Comparison of ENCODE assay signal across 10 cellular contexts in genomic region chr2:44616616-44617266, GRCh38.
DNase-seq lines count a peak whose midpoint lies in the region; ATAC-seq and TF ChIP-seq lines count a peak whose summit lies in the region.
"Had no signal": no experiment of that assay in that cellular context is flagged by ENCODE, and none has a peak within 500 bp of the region (broad histone marks: within the 10 kb centered on the region; RNA-seq: fewer than 3 reads in every experiment).

No MANE protein-coding gene starts in this region.

- peak; percentile 92 for ATAC-seq in DND-41 (ENCODE audit: insufficient read depth, low read depth)
- ATAC-seq in GM19023 (IDR thresholded peaks at IDR 0.05; ENCODE audit: unreplicated experiment), result peak; percentile 60
- ATAC-seq in HG03095 (IDR thresholded peaks at IDR 0.05; ENCODE audit: unreplicated experiment), result peak; percentile 79
- ATAC-seq in T-helper 17 cell, result peak; percentile 52

- no peak overlapping the region for H2AFZ ChIP-seq in DND-41 (ENCODE audit: low read depth, low read length)

- H3K79me2 ChIP-seq in DND-41 (ENCODE audit: insufficient read depth, low read length), result no peaks in the 10 kb centered on the region

- peak overlapping the region; percentile 45; the same call in 1 of the 2 replicates for H3K4me2 ChIP-seq in DND-41 (ENCODE audit: insufficient read depth, low read length)

- H3K27ac Mint-ChIP-seq in T-helper 17 cell (no peak overlapping the region), mesothelial cell of epicardium (no peak overlapping the region)
- H3K27ac Mint-ChIP-seq: dendritic cell treated with granulocyte-macrophage colony-stimulating factor and Interleukin-4, amounts not matched to agents 40 ng/mL and 50 ng/mL, for 4 days had no signal

- H3K9ac ChIP-seq in DND-41 (ENCODE audit: low read depth, low read length), result 0 out of 2 replicates have a peak overlapping the region, but pooled peaks have one; percentile 6

- peak overlapping the region; percentile 30; the same call in 1 of the 2 replicates for H3K27ac ChIP-seq in DND-41 (ENCODE audit: low read length)

- DNase-seq in DND-41, result no peak
- no peak for DNase-seq in T-helper 17 cell
- DNase-seq in kidney glomerular epithelial cell (lab: John Stamatoyannopoulos, UW), result no peak
- no peak for DNase-seq in mesothelial cell of epicardium (ENCODE audit: low spot score in 2 of 2, unreplicated experiment in 2 of 2)
- DNase-seq in NCI-H2227 (lab: John Stamatoyannopoulos, UW; ENCODE audit: unreplicated experiment), result no peak
- DNase-seq in NK-92 treated with Interleukin-12 subunit alpha and Interleukin-12 subunit beta, amount 100 ng/mL, for 24 hours (lab: John Stamatoyannopoulos, UW), result no peak
- DNase-seq: stimulated activated CD4-positive, alpha-beta T cell treated with anti-CD3 and anti-CD28 coated beads, Interleukin-4, amount 100 ng/mL, for 24 hours had no signal

- H3K9me3 ChIP-seq in DND-41 (ENCODE audit: insufficient read depth, low read length, severe bottlenecking), result peaks cover under 1% of the 10 kb centered on the region
- H3K9me3 ChIP-seq in T-helper 17 cell (ENCODE audit: control insufficient read depth, low read length, poor library complexity, severe bottlenecking), result no peaks in the 10 kb centered on the region

- H3K36me3 ChIP-seq in DND-41 (ENCODE audit: insufficient read depth, low read length), result no peaks in the 10 kb centered on the region

- no peaks in the 10 kb centered on the region for H3K27me3 Mint-ChIP-seq in T-helper 17 cell
- no peaks in the 10 kb centered on the region for H3K27me3 Mint-ChIP-seq in mesothelial cell of epicardium (ENCODE audit: low read depth)
- H3K27me3 Mint-ChIP-seq: dendritic cell treated with granulocyte-macrophage colony-stimulating factor and Interleukin-4, amounts not matched to agents 40 ng/mL and 50 ng/mL, for 4 days had no signal

- H3K36me3 Mint-ChIP-seq in T-helper 17 cell (ENCODE audit: low read depth) (no peaks in the 10 kb centered on the region), mesothelial cell of epicardium (no peaks in the 10 kb centered on the region)

- peaks cover 6% of the 10 kb centered on the region for H3K4me1 Mint-ChIP-seq in T-helper 17 cell
- peaks cover 3% of the 10 kb centered on the region for H3K4me1 Mint-ChIP-seq in mesothelial cell of epicardium

- H3K4me3 Mint-ChIP-seq in T-helper 17 cell (no peak overlapping the region), mesothelial cell of epicardium (no peak overlapping the region)
- H3K4me3 Mint-ChIP-seq: dendritic cell treated with granulocyte-macrophage colony-stimulating factor and Interleukin-4, amounts not matched to agents 40 ng/mL and 50 ng/mL, for 4 days had no signal

- peaks cover 2% of the 10 kb centered on the region for H3K9me3 Mint-ChIP-seq in mesothelial cell of epicardium
- H3K9me3 Mint-ChIP-seq: dendritic cell treated with granulocyte-macrophage colony-stimulating factor and Interleukin-4, amounts not matched to agents 40 ng/mL and 50 ng/mL, for 4 days had no signal

- H3K4me3 ChIP-seq in DND-41 (ENCODE audit: low read depth in 1 of 2, low read length in 2 of 2), result no peak overlapping the region

- peaks cover 18% of the 10 kb centered on the region; the same call in 1 of the 2 replicates for H3K4me1 ChIP-seq in DND-41 (ENCODE audit: insufficient read depth, low read length)

- H4K20me1 ChIP-seq in DND-41 (ENCODE audit: insufficient read depth, low read length), result no peaks in the 10 kb centered on the region

- TF ChIP-seq CTCF in DND-41 (IDR thresholded peaks at IDR 0.05; ENCODE audit: borderline replicate concordance, extremely low read depth, low read length, poor library complexity, severe bottlenecking), result no peak
- no peak for TF ChIP-seq CTCF in mesothelial cell of epicardium (IDR thresholded peaks at IDR 0.05; ENCODE audit: unreplicated experiment)

- H3K27me3 ChIP-seq in DND-41 (ENCODE audit: insufficient read depth, low read length, poor library complexity), result no peaks in the 10 kb centered on the region
